23 cellular contexts compared by ENCODE assay signal in genomic region chrY:17044272-17044671, GRCh38.
DNase-seq lines count a peak whose midpoint lies in the region; ATAC-seq lines count a peak whose summit lies in the region.
"Had no signal": no experiment of that assay in that cellular context is flagged by ENCODE, and none has a peak within 500 bp of the region (broad histone marks: within the 10 kb centered on the region; RNA-seq: fewer than 3 reads in every experiment).

No MANE protein-coding gene starts in this region.

- H3K27ac ChIP-seq in right cardiac atrium (ENCODE audit: low read length), result no peak overlapping the region
- H3K27ac ChIP-seq: BLaER1 treated with 17β-estradiol and CSF1 and Interleukin-3, amounts not matched to agents 10 nM and 100 nM; gastrocnemius medialis; psoas muscle; spleen had no signal

- no peak overlapping the region for H3K27ac Mint-ChIP-seq in memory B cell
- H3K27ac Mint-ChIP-seq: activated B cell treated with CpG ODN at 0.5 μM for 24 hours; activated T-helper 2 cell treated with anti-CD3 and anti-CD28 coated beads, Interferon-gamma antibody, Interleukin-2, Interleukin-4, amounts not matched to agents 10 μg/mL and 5 μg/mL and 100 μg/mL, durations not matched to agents 14 hours and 24 hours and 36 hours; natural killer cell treated with Interleukin-12 subunit alpha and Interleukin-12 subunit beta and Interleukin-15 and Interleukin-18, amount 100 ng/mL, for 72 hours; stimulated activated naive B cell treated with anti-CD40 and anti-IgM and Interleukin-4, amounts not matched to agents 10 μg/mL and 1 μg/mL and 100 μg/mL, for 72 hours had no signal

- DNase-seq in NCI-H2171 treated with DMSO at 0.1 percent for 48 hours (lab: John Stamatoyannopoulos, UW), result peak; percentile 0
- DNase-seq in NCI-H2171 (lab: John Stamatoyannopoulos, UW), result no peak
- peak; percentile 46 for DNase-seq in HT1080 (ENCODE audit: low read depth)
- peak; percentile 15 for DNase-seq in T1000 (lab: John Stamatoyannopoulos, UW)
- DNase-seq in memory B cell (ENCODE audit: low spot score in 2 of 2), result no peak
- DNase-seq in right cardiac atrium, result no peak
- DNase-seq in NCI-H1105 treated with DMSO at 0.1 percent for 48 hours (lab: John Stamatoyannopoulos, UW), result no peak
- no peak for DNase-seq in NCI-H187 (lab: John Stamatoyannopoulos, UW)
- DNase-seq: 8988T; activated B cell treated with CpG ODN at 0.5 μM for 24 hours; anterior cingulate cortex; DMS79; gastrocnemius medialis; KG1; NCI-H1436; NCI-H526 treated with DMSO at 0.1 percent for 48 hours; psoas muscle; spleen; stimulated activated naive B cell treated with anti-CD40 and anti-IgM and Interleukin-4, amounts not matched to agents 10 μg/mL and 1 μg/mL and 100 μg/mL, for 72 hours; T-helper 1 cell had no signal

- intact Hi-C loops in right cardiac atrium (cut with DNase I), result no loop called here

- H3K27me3 ChIP-seq in right cardiac atrium (ENCODE audit: control insufficient read depth, insufficient read depth), result no peaks in the 10 kb centered on the region
- H3K27me3 ChIP-seq: BLaER1 treated with 17β-estradiol and CSF1 and Interleukin-3, amounts not matched to agents 10 nM and 100 nM; gastrocnemius medialis; spleen had no signal

- H3K4me1 Mint-ChIP-seq in memory B cell, result peaks cover 3% of the 10 kb centered on the region
- H3K4me1 Mint-ChIP-seq: stimulated activated naive B cell treated with anti-CD40 and anti-IgM and Interleukin-4, amounts not matched to agents 10 μg/mL and 1 μg/mL and 100 μg/mL, for 72 hours had no signal

- no peaks in the 10 kb centered on the region for H3K36me3 Mint-ChIP-seq in memory B cell

- no peaks in the 10 kb centered on the region for H3K4me1 ChIP-seq in right cardiac atrium (ENCODE audit: control insufficient read depth, insufficient read depth, low read length)
- H3K4me1 ChIP-seq: BLaER1 treated with 17β-estradiol and CSF1 and Interleukin-3, amounts not matched to agents 10 nM and 100 nM; gastrocnemius medialis; psoas muscle; spleen had no signal

- ATAC-seq in memory B cell (ENCODE audit: low read depth) (peak; percentile 36), right cardiac atrium (no peak)
- ATAC-seq: gastrocnemius medialis; natural killer cell treated with Interleukin-12 subunit alpha and Interleukin-12 subunit beta and Interleukin-15 and Interleukin-18, amount 100 ng/mL, for 72 hours; psoas muscle had no signal

- peaks cover 7% of the 10 kb centered on the region for H3K9me3 Mint-ChIP-seq in memory B cell
- H3K9me3 Mint-ChIP-seq: natural killer cell treated with Interleukin-12 subunit alpha and Interleukin-12 subunit beta and Interleukin-15 and Interleukin-18, amount 100 ng/mL, for 72 hours had no signal

- WGBS in right cardiac atrium, result 53% methylated on average over 3 of the region's 3 CpGs

- H3K4me3 ChIP-seq in right cardiac atrium (ENCODE audit: low read length), result no peak overlapping the region
- H3K4me3 ChIP-seq: BLaER1 treated with 17β-estradiol and CSF1 and Interleukin-3, amounts not matched to agents 10 nM and 100 nM; gastrocnemius medialis; psoas muscle; spleen had no signal

- no peak overlapping the region for H3K4me3 Mint-ChIP-seq in memory B cell
- H3K4me3 Mint-ChIP-seq: activated B cell treated with CpG ODN at 0.5 μM for 24 hours; natural killer cell treated with Interleukin-12 subunit alpha and Interleukin-12 subunit beta and Interleukin-15 and Interleukin-18, amount 100 ng/mL, for 72 hours; stimulated activated naive B cell treated with anti-CD40 and anti-IgM and Interleukin-4, amounts not matched to agents 10 μg/mL and 1 μg/mL and 100 μg/mL, for 72 hours had no signal

- H3K9me3 ChIP-seq in right cardiac atrium (ENCODE audit: control insufficient read depth, low read length), result no peaks in the 10 kb centered on the region
- H3K9me3 ChIP-seq: BLaER1 treated with 17β-estradiol and CSF1 and Interleukin-3, amounts not matched to agents 10 nM and 100 nM; gastrocnemius medialis; psoas muscle had no signal

- no peaks in the 10 kb centered on the region for H3K27me3 Mint-ChIP-seq in memory B cell
- H3K27me3 Mint-ChIP-seq: activated B cell treated with CpG ODN at 0.5 μM for 24 hours; natural killer cell treated with Interleukin-12 subunit alpha and Interleukin-12 subunit beta and Interleukin-15 and Interleukin-18, amount 100 ng/mL, for 72 hours; stimulated activated naive B cell treated with anti-CD40 and anti-IgM and Interleukin-4, amounts not matched to agents 10 μg/mL and 1 μg/mL and 100 μg/mL, for 72 hours had no signal

Comparison
In these comparisons a context has a peak if more than half of its experiments do, and no peak if none do; other contexts are left out.
1. DNase-seq: peak in NCI-H2171 treated with DMSO at 0.1 percent for 48 hours (single experiment), HT1080 (single experiment) and T1000 (single experiment); none in NCI-H2171 (single experiment), memory B cell (0 of 2), right cardiac atrium (0 of 3), NCI-H1105 treated with DMSO at 0.1 percent for 48 hours (single experiment) and NCI-H187 (0 of 2).